In genomic region chr1:164685656-164686055, GRCh38 we compare ENCODE assay signal across 23 cellular contexts.
A peak's percentile ranks its signal among the peaks of the same experiment; 100 is the strongest.
DNase-seq lines count a peak whose midpoint lies in the region; ATAC-seq, FAIRE-seq and TF ChIP-seq lines count a peak whose summit lies in the region.
"Had no signal": no experiment of that assay in that cellular context is flagged by ENCODE, and none has a peak within 500 bp of the region (broad histone marks: within the 10 kb centered on the region; RNA-seq: fewer than 3 reads in every experiment).

No MANE protein-coding gene starts in this region.

- H3K9ac ChIP-seq in K562 (ENCODE audit: insufficient read depth in 1 of 2, low read depth in 2 of 2, low read length in 2 of 2) (no peak overlapping the region), mesendoderm (ENCODE audit: low read length) (no peak overlapping the region)

- TF ChIP-seq POLR2A in K562 (conservative IDR thresholded peaks at IDR 0.05) (no peak), uterus (IDR thresholded peaks at IDR 0.05) (no peak)

- ATAC-seq in left ventricle myocardium superior: peak; percentile 19
- ATAC-seq in K562: peak; percentile 57
- ATAC-seq in GM19452 (IDR thresholded peaks at IDR 0.05; ENCODE audit: unreplicated experiment): no peak
- ATAC-seq: HepG2 had no signal

- H3K27me3 ChIP-seq in left ventricle myocardium inferior (ENCODE audit: low read depth): no peaks in the 10 kb centered on the region
- no peaks in the 10 kb centered on the region for H3K27me3 ChIP-seq in K562 (ENCODE audit: control insufficient read depth in 2 of 2, insufficient read depth in 2 of 2, low read length in 2 of 2)
- no peaks in the 10 kb centered on the region for H3K27me3 ChIP-seq in mesendoderm (ENCODE audit: insufficient read depth, low read length, poor library complexity)
- no peaks in the 10 kb centered on the region for H3K27me3 ChIP-seq in uterus
- H3K27me3 ChIP-seq in dorsolateral prefrontal cortex: no peaks in the 10 kb centered on the region
- H3K27me3 ChIP-seq: BE2C, SJSA1 had no signal

- no peak for TF ChIP-seq EP300 in K562 (IDR thresholded peaks at IDR 0.05; ENCODE audit: low read length)

- FAIRE-seq in K562 (lab: Jason Lieb, UNC): no peak
- FAIRE-seq: A204.1, GM12892, GM18507, H1, HepG2 had no signal

- H3K4me2 ChIP-seq in K562 (ENCODE audit: insufficient read depth, low read length) (no peak overlapping the region), mesendoderm (ENCODE audit: low read length) (no peak overlapping the region)

- no peaks in the 10 kb centered on the region for H3K9me3 ChIP-seq in left ventricle myocardium inferior (replicated peaks)
- no peaks in the 10 kb centered on the region; the same call in 1 of the 2 replicates for H3K9me3 ChIP-seq in K562 (replicated peaks; ENCODE audit: control insufficient read depth, insufficient read depth, low read depth, low read length)
- H3K9me3 ChIP-seq in uterus: no peaks in the 10 kb centered on the region
- H3K9me3 ChIP-seq: BE2C, SJSA1 had no signal

- no peak overlapping the region for H3K18ac ChIP-seq in mesendoderm (ENCODE audit: low read length)

- H3K4me3 ChIP-seq in left ventricle myocardium inferior (no peak overlapping the region), K562 (no peak overlapping the region), mesendoderm (ENCODE audit: low read length) (no peak overlapping the region), uterus (no peak overlapping the region), dorsolateral prefrontal cortex (no peak overlapping the region)
- H3K4me3 ChIP-seq: SJSA1 had no signal

- H4K20me1 ChIP-seq in K562 (replicated peaks; ENCODE audit: control insufficient read depth, insufficient read depth, low read length): no peaks in the 10 kb centered on the region

- H2AK5ac ChIP-seq in mesendoderm (ENCODE audit: low read length): no peak overlapping the region

- TF ChIP-seq CTCF in left ventricle myocardium inferior (IDR thresholded peaks at IDR 0.05; ENCODE audit: borderline replicate concordance) (no peak), K562 (IDR thresholded peaks at IDR 0.05 in 2 of 3, conservative IDR thresholded peaks at IDR 0.05 in 1 of 3; ENCODE audit: insufficient read depth in 2 of 3, low read depth in 1 of 3, low read length in 3 of 3) (no peak), uterus (IDR thresholded peaks at IDR 0.05) (no peak), dorsolateral prefrontal cortex (IDR thresholded peaks at IDR 0.05 in 54 of 56, conservative IDR thresholded peaks at IDR 0.05 in 2 of 56; ENCODE audit: low read depth in 1 of 56, partially characterized antibody in 56 of 56) (no peak)

- no peak overlapping the region for H3K23ac ChIP-seq in mesendoderm (ENCODE audit: low read length)

- 14% methylated on average over 2 of the region's 2 CpGs for WGBS in K562 (ENCODE audit: insufficient coverage, low coverage, missing lambda C conversion rate)
- no CpG with 5 or more reads among the region's 2 CpGs for WGBS in mesendoderm (ENCODE audit: extremely low coverage, insufficient coverage, low lambda C conversion rate)

- no peak overlapping the region for H2BK15ac ChIP-seq in mesendoderm (replicated peaks; ENCODE audit: low read depth)

- CTCF ChIA-PET in K562 (lab: Yijun Ruan, JAX; ENCODE audit: low intra/inter-chr PET ratio): no interaction called here

- no TSS peak for BruUV-seq in K562 (replicated peaks; lab: Mats Ljungman, UMichigan)

- H3K36me3 ChIP-seq in left ventricle myocardium inferior (no peaks in the 10 kb centered on the region), K562 (ENCODE audit: control insufficient read depth, insufficient read depth, low read length) (no peaks in the 10 kb centered on the region), mesendoderm (ENCODE audit: control insufficient read depth, insufficient read depth, low read length) (no peaks in the 10 kb centered on the region), uterus (no peaks in the 10 kb centered on the region)
- H3K36me3 ChIP-seq: BE2C, SJSA1 had no signal

- H4K8ac ChIP-seq in mesendoderm (ENCODE audit: low read depth, low read length): no peak overlapping the region

- TF ChIP-seq RAD21 in K562 (CRISPR knock-in tag; conservative IDR thresholded peaks at IDR 0.05 in 1 of 2, IDR thresholded peaks at IDR 0.05 in 1 of 2): no peak

- H3K9me1 ChIP-seq in K562 (ENCODE audit: control insufficient read depth, insufficient read depth, low read length): no peaks in the 10 kb centered on the region

- POLR2A ChIA-PET in K562 (lab: Yijun Ruan, JAX): interaction anchor here (0.6 kb wide), 2 partner anchors 11 to 12 kb away, joined by 4 to 5 read pairs; no protein-coding TSS in a partner anchor

- H3K4me1 ChIP-seq in left ventricle myocardium inferior (peaks cover 43% of the 10 kb centered on the region), K562 (replicated peaks in 1 of 2; ENCODE audit: control insufficient read depth in 2 of 2, insufficient read depth in 2 of 2, low read length in 2 of 2) (peaks cover 0 to 3% of the 10 kb centered on the region in 2 experiments; a peak in 2 of 5 replicates), mesendoderm (ENCODE audit: control insufficient read depth, low read depth, low read length) (peaks cover 12% of the 10 kb centered on the region), uterus (peaks cover 0 to 17% of the 10 kb centered on the region in 2 donors)
- H3K4me1 ChIP-seq: SJSA1 had no signal

- no peak overlapping the region for H3K56ac ChIP-seq in mesendoderm (ENCODE audit: low read length)

- H2BK120ac ChIP-seq in mesendoderm (ENCODE audit: low read depth, low read length): no peak overlapping the region

- H3K27ac ChIP-seq in left ventricle myocardium inferior (replicated peaks) (no peak overlapping the region), K562 (ENCODE audit: extremely low read depth, low read depth, low read length) (no peak overlapping the region), mesendoderm (ENCODE audit: low read depth, low read length) (no peak overlapping the region), uterus (peak overlapping the region; percentile 35 to 65), dorsolateral prefrontal cortex (peak overlapping the region in 1 of 59 donors; percentile 1)
- H3K27ac ChIP-seq: SJSA1 had no signal

- no peak overlapping the region for H4K5ac ChIP-seq in mesendoderm (ENCODE audit: low read length)

- peak overlapping the region; percentile 46; the same call in 1 of the 2 replicates for H2AFZ ChIP-seq in K562 (ENCODE audit: low read depth, low read length)

- no peak overlapping the region for H2BK5ac ChIP-seq in mesendoderm (ENCODE audit: low read length)

- H3K79me1 ChIP-seq in mesendoderm (ENCODE audit: low read length): no peaks in the 10 kb centered on the region

- DNase-seq in left ventricle myocardium superior: no peak
- DNase-seq in left ventricle myocardium inferior: no peak
- no peak for DNase-seq in K562 (ENCODE audit: extremely low read depth in 1 of 4, low spot score in 3 of 4)
- no peak for DNase-seq in mesendoderm
- DNase-seq in uterus: no peak
- DNase-seq in activated naive CD4-positive, alpha-beta T cell (lab: John Stamatoyannopoulos, UW): no peak
- no peak for DNase-seq in dorsolateral prefrontal cortex
- DNase-seq: BE2C; Calu3; CD4-positive, alpha-beta memory T cell; KG1; NCI-H1417; NCI-H187; NCI-H2227 treated with DMSO at 0.1 percent for 48 hours; NCI-H510A treated with DMSO at 0.1 percent for 48 hours; NCI-H774 had no signal

- in situ Hi-C loops in K562 (cut with MboI): no loop called here

- no peaks in the 10 kb centered on the region for H3K79me2 ChIP-seq in K562 (ENCODE audit: control insufficient read depth, insufficient read depth, low read length)
- no peaks in the 10 kb centered on the region for H3K79me2 ChIP-seq in mesendoderm (ENCODE audit: control insufficient read depth, insufficient read depth, low read length)

- intact Hi-C loops in left ventricle myocardium superior (cut with micrococcal nuclease) (no loop called here), left ventricle myocardium inferior (cut with micrococcal nuclease) (no loop called here), K562 (cut with micrococcal nuclease) (no loop called here), uterus (cut with DNase I; ENCODE audit: low total_unique reads) (no loop called here), dorsolateral prefrontal cortex (cut with DNase I) (no loop called here)

- H3K4ac ChIP-seq in mesendoderm (ENCODE audit: low read depth, low read length): peak overlapping the region; percentile 45

TF ChIP-seq in K562, 482 proteins besides CTCF, POLR2A, EP300 and RAD21 (continues in another document):
- TF ChIP-seq RBBP5 (IDR thresholded peaks at IDR 0.05; ENCODE audit: borderline replicate concordance, insufficient read depth, low read length, poor library complexity, severe bottlenecking) (no peak), GABPB2 (CRISPR knock-in tag; conservative IDR thresholded peaks at IDR 0.05) (no peak), FOXJ3 (CRISPR knock-in tag; IDR thresholded peaks at IDR 0.05) (no peak), ATF6 (CRISPR knock-in tag; IDR thresholded peaks at IDR 0.05) (no peak)

Comparison
In these comparisons a context has a peak if more than half of its experiments do, and no peak if none do; other contexts are left out.
1. H3K27ac ChIP-seq: peak in uterus (2 of 2); none in left ventricle myocardium inferior (single experiment), K562 (single experiment) and mesendoderm (single experiment).